8 cellular contexts compared by ENCODE assay signal in the genomic region with DNA sequence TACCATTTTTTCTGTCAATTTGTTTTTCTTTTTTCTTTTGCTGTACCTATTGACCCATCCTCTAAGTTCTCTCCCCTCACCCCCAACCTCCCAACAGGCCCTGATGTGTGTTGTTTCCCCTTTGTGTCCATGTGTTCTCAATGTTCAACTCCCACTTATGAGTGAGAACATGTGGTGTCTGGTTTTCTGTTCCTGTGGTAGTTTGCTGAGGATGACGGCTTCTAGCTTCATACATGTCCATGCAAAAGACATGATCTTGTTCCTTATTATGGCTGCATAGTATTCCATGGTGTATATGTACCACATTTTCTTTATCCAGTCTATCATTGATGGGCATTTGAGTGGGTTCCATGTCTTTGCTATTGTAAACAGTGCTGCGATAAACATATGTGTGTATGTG. TPM values are rescaled to one million over a fixed set of nuclear protein-coding genes. Genes with fewer than 3 reads are reported as not detected.
DNase-seq lines count a peak whose midpoint lies in the region; ATAC-seq and TF ChIP-seq lines count a peak whose summit lies in the region.
"Not testable (repeated sequence)": the region's sequence is repeated elsewhere in the genome, so short reads cannot be mapped to it uniquely, and the experiment has no call there.

No MANE protein-coding gene starts in this region.

- H3K27me3 Mint-ChIP-seq in Caco-2 (ENCODE audit: insufficient read depth, unreplicated experiment); dendritic cell treated with granulocyte-macrophage colony-stimulating factor and Interleukin-4, amounts not matched to agents 40 ng/mL and 50 ng/mL, for 4 days: not testable (repeated sequence)
- H3K27me3 Mint-ChIP-seq in WTC11 (ENCODE audit: low read depth): peaks cover 12% of the 10 kb centered on the region

- not testable (repeated sequence) for H3K9me3 ChIP-seq in Caco-2; Loucy (ENCODE audit: insufficient read depth, low read depth, low read length); left ventricle myocardium inferior (replicated peaks); osteoblast (ENCODE audit: low read depth, low read length); smooth muscle cell (replicated peaks; ENCODE audit: low read depth); vagina

- H3K9me3 Mint-ChIP-seq in Caco-2 (ENCODE audit: unreplicated experiment): not testable (repeated sequence)
- peaks cover 34% of the 10 kb centered on the region for H3K9me3 Mint-ChIP-seq in WTC11
- peaks cover 15% of the 10 kb centered on the region for H3K9me3 Mint-ChIP-seq in dendritic cell treated with granulocyte-macrophage colony-stimulating factor and Interleukin-4, amounts not matched to agents 40 ng/mL and 50 ng/mL, for 4 days

- intact Hi-C loops in Caco-2 (cut with micrococcal nuclease; ENCODE audit: unreplicated experiment): loop anchor here (5.0 to 10.0 kb wide), 2 partner anchors 54 to 157 kb away; partner anchors contain the start of gene TIGD2
- intact Hi-C loops in dendritic cell treated with granulocyte-macrophage colony-stimulating factor and Interleukin-4, amounts not matched to agents 40 ng/mL and 50 ng/mL, for 4 days (cut with micrococcal nuclease); left ventricle myocardium inferior (cut with micrococcal nuclease); vagina (cut with DNase I): not testable (repeated sequence)

- not testable (repeated sequence) for H3K9ac ChIP-seq in Loucy (ENCODE audit: low read depth, low read length, poor library complexity, severe bottlenecking); smooth muscle cell (ENCODE audit: low read depth)

- H3K27ac ChIP-seq in left ventricle myocardium inferior (replicated peaks) (peak overlapping the region; percentile 72), smooth muscle cell (ENCODE audit: low read depth) (peak overlapping the region; percentile 52), vagina (peak overlapping the region; percentile 76)
- H3K27ac ChIP-seq in osteoblast (ENCODE audit: low read depth, low read length): not testable (repeated sequence)

- H3K27me3 ChIP-seq in Caco-2 (replicated peaks; ENCODE audit: control insufficient read depth, insufficient read depth, low read length); Loucy (ENCODE audit: insufficient read depth, low read length, poor library complexity, severe bottlenecking); left ventricle myocardium inferior (ENCODE audit: low read depth); osteoblast (ENCODE audit: insufficient read depth, low read length); smooth muscle cell (ENCODE audit: low read depth); vagina: not testable (repeated sequence)

- H3K4me3 Mint-ChIP-seq in Caco-2 (ENCODE audit: unreplicated experiment): peak overlapping the region; percentile 77
- peak overlapping the region; percentile 21; the same call in 1 of the 2 replicates for H3K4me3 Mint-ChIP-seq in WTC11
- not testable (repeated sequence) for H3K4me3 Mint-ChIP-seq in dendritic cell treated with granulocyte-macrophage colony-stimulating factor and Interleukin-4, amounts not matched to agents 40 ng/mL and 50 ng/mL, for 4 days

- DNase-seq in Caco-2; WTC11 (ENCODE audit: low spot score); left ventricle myocardium inferior; osteoblast (ENCODE audit: insufficient read length, low spot score, missing footprints); smooth muscle cell (lab: John Stamatoyannopoulos, UW; ENCODE audit: unreplicated experiment); vagina (ENCODE audit: extremely low spot score in 2 of 2): not testable (repeated sequence)

- peaks cover 31% of the 10 kb centered on the region for H3K4me1 Mint-ChIP-seq in Caco-2 (ENCODE audit: low read depth, unreplicated experiment)
- peaks cover 33% of the 10 kb centered on the region for H3K4me1 Mint-ChIP-seq in WTC11
- peaks cover 33% of the 10 kb centered on the region for H3K4me1 Mint-ChIP-seq in dendritic cell treated with granulocyte-macrophage colony-stimulating factor and Interleukin-4, amounts not matched to agents 40 ng/mL and 50 ng/mL, for 4 days (ENCODE audit: low read depth)

- not testable (repeated sequence) for TF ChIP-seq CTCF in Caco-2 (IDR thresholded peaks at IDR 0.05; ENCODE audit: insufficient read depth in 1 of 2, low read depth in 1 of 2, low read length in 1 of 2, severe bottlenecking in 1 of 2, unreplicated experiment in 1 of 2); Loucy (conservative IDR thresholded peaks at IDR 0.05; ENCODE audit: low read length); WTC11 (IDR thresholded peaks at IDR 0.05); left ventricle myocardium inferior (IDR thresholded peaks at IDR 0.05; ENCODE audit: borderline replicate concordance); osteoblast (IDR thresholded peaks at IDR 0.05; ENCODE audit: extremely low read depth, low read depth, low read length); smooth muscle cell (IDR thresholded peaks at IDR 0.05; ENCODE audit: borderline replicate concordance, insufficient read depth, poor library complexity, severe bottlenecking); vagina (IDR thresholded peaks at IDR 0.05)

- BruUV-seq in Caco-2 (replicated peaks; lab: Mats Ljungman, UMichigan): not testable (repeated sequence)

- CTCF ChIA-PET in Caco-2 (lab: Charles Lee); WTC11 (lab: Charles Lee): not testable (repeated sequence)

- H3F3A ChIP-seq in Loucy (ENCODE audit: low read depth); smooth muscle cell (ENCODE audit: low read depth): not testable (repeated sequence)

- H3K36me3 ChIP-seq in Caco-2 (ENCODE audit: control insufficient read depth, insufficient read depth, low read length); Loucy (ENCODE audit: insufficient read depth, low read length); left ventricle myocardium inferior; osteoblast (ENCODE audit: insufficient read depth, low read length); smooth muscle cell (ENCODE audit: low read depth); vagina: not testable (repeated sequence)

- not testable (repeated sequence) for H2AFZ ChIP-seq in Loucy (ENCODE audit: low read length)
- H2AFZ ChIP-seq in osteoblast (ENCODE audit: low read length) (peak overlapping the region; percentile 86), smooth muscle cell (ENCODE audit: low read depth) (peak overlapping the region; percentile 96)

- H3K9me2 ChIP-seq in Loucy (replicated peaks; ENCODE audit: low read depth, low read length): not testable (repeated sequence)

- TF ChIP-seq POLR2A in vagina (IDR thresholded peaks at IDR 0.05): not testable (repeated sequence)

- peak overlapping the region; percentile 81 for H3K4me2 ChIP-seq in Loucy (ENCODE audit: low read depth, low read length, poor library complexity, severe bottlenecking)
- H3K4me2 ChIP-seq in osteoblast (ENCODE audit: insufficient read depth, low read length): not testable (repeated sequence)
- peak overlapping the region; percentile 89 for H3K4me2 ChIP-seq in smooth muscle cell

- 76% methylated on average over 2 of the region's 2 CpGs for WGBS in smooth muscle cell (ENCODE audit: low lambda C conversion rate)

- H3K27ac Mint-ChIP-seq in Caco-2 (ENCODE audit: unreplicated experiment) (peak overlapping the region; percentile 51), WTC11 (peak overlapping the region; percentile 36; the same call in 1 of the 2 replicates)
- peak overlapping the region; percentile 39 for H3K27ac Mint-ChIP-seq in dendritic cell treated with granulocyte-macrophage colony-stimulating factor and Interleukin-4, amounts not matched to agents 40 ng/mL and 50 ng/mL, for 4 days

- POLR2A ChIA-PET in Caco-2 (lab: Charles Lee); WTC11 (lab: Charles Lee): not testable (repeated sequence)

- H3K79me2 ChIP-seq in Loucy (ENCODE audit: insufficient read depth, low read length) (peaks cover 33% of the 10 kb centered on the region; the same call in 1 of the 2 replicates), osteoblast (ENCODE audit: insufficient read depth, low read length) (peaks cover 33% of the 10 kb centered on the region), smooth muscle cell (ENCODE audit: low read depth) (peaks cover 31% of the 10 kb centered on the region)

- H3K4me3 ChIP-seq in Caco-2 (ENCODE audit: low read depth, low read length); left ventricle myocardium inferior; osteoblast (ENCODE audit: insufficient read depth, low read length); vagina: not testable (repeated sequence)
- peak overlapping the region; percentile 78 for H3K4me3 ChIP-seq in Loucy (ENCODE audit: low read length, poor library complexity, severe bottlenecking)
- H3K4me3 ChIP-seq in smooth muscle cell: peak overlapping the region; percentile 54

- not testable (repeated sequence) for ATAC-seq in WTC11

- peaks cover 15% of the 10 kb centered on the region for H3K4me1 ChIP-seq in Caco-2
- not testable (repeated sequence) for H3K4me1 ChIP-seq in Loucy (ENCODE audit: insufficient read depth, low read length, poor library complexity, severe bottlenecking)
- H3K4me1 ChIP-seq in left ventricle myocardium inferior: peaks cover 30% of the 10 kb centered on the region
- peaks cover 15% of the 10 kb centered on the region for H3K4me1 ChIP-seq in osteoblast (ENCODE audit: insufficient read depth, low read length)
- peaks cover 19% of the 10 kb centered on the region for H3K4me1 ChIP-seq in smooth muscle cell (ENCODE audit: low read depth)
- H3K4me1 ChIP-seq in vagina: peaks cover 29% of the 10 kb centered on the region

- not testable (repeated sequence) for H3K36me3 Mint-ChIP-seq in Caco-2 (ENCODE audit: insufficient read depth, unreplicated experiment); WTC11; dendritic cell treated with granulocyte-macrophage colony-stimulating factor and Interleukin-4, amounts not matched to agents 40 ng/mL and 50 ng/mL, for 4 days (ENCODE audit: low read depth)

- H4K20me1 ChIP-seq in Loucy (ENCODE audit: insufficient read depth, low read length, poor library complexity, severe bottlenecking); osteoblast (ENCODE audit: insufficient read depth, low read length); smooth muscle cell (ENCODE audit: low read depth): not testable (repeated sequence)

RNA-seq across cellular contexts. Expression of gene FAM13A, which starts 0.9 kb away (rescaled TPM):
- total RNA-seq in Caco-2 (2022) (10.3 and 11.0 TPM in 2 replicates), WTC11 (2021) (14.6 to 17.8 TPM (median 16.5 TPM) in 3 replicates), left ventricle myocardium inferior (16.9 TPM), osteoblast (18.6 and 18.8 TPM in 2 replicates), smooth muscle cell (37.7 and 39.9 TPM in 2 replicates), vagina (32.2 TPM)
- polyA plus RNA-seq in smooth muscle cell: 14.6 and 15.0 TPM in 2 replicates

RNA-seq across cellular contexts. Expression of gene TIGD2, which starts 53.5 kb away (rescaled TPM):
- 25.4 and 26.1 TPM in 2 replicates for total RNA-seq in Caco-2 (2022)
- 5.0 to 6.0 TPM (median 5.3 TPM) in 3 replicates for total RNA-seq in WTC11 (2021)
- 2.0 TPM for total RNA-seq in left ventricle myocardium inferior
- total RNA-seq in osteoblast: 18.1 and 18.6 TPM in 2 replicates
- total RNA-seq in smooth muscle cell: 6.1 and 7.5 TPM in 2 replicates
- polyA plus RNA-seq in smooth muscle cell: 3.4 and 3.8 TPM in 2 replicates
- 4.4 TPM for total RNA-seq in vagina
